ENCODE assay signal across 14 cellular contexts in the genomic region with DNA sequence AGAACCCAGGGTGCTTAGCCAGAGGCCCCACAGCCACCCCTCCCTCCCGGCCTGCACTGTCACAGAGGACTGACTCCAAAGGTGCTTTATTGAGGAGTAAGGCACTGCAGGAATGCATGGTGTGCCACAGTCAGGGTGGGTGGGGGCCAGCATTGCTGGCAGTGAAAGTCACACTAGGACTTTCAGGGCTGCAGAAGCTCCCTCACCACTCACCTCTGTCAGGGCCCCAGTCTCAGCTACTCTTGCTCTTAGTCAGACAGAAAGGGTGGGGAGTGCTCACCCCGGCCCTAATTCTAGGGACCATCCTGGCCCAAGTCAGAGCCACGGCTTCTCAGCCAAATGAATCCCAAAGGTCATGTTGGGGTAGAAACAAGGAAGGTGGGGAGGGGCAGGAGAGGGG. TPM values are rescaled to one million over a fixed set of nuclear protein-coding genes. Genes with fewer than 3 reads are reported as not detected.
DNase-seq lines count a peak whose midpoint lies in the region; ATAC-seq and TF ChIP-seq lines count a peak whose summit lies in the region.
"Had no signal": no experiment of that assay in that cellular context is flagged by ENCODE, and none has a peak within 500 bp of the region (broad histone marks: within the 10 kb centered on the region; RNA-seq: fewer than 3 reads in every experiment).

No MANE protein-coding gene starts in this region.

- in situ Hi-C loops in IMR-90 (cut with MboI; ENCODE audit: low sequenced_read_pairs): no loop called here

- H2AFZ ChIP-seq in IMR-90 (replicated peaks; ENCODE audit: low read length, poor library complexity): no peak overlapping the region
- H2AFZ ChIP-seq: GM23338 had no signal

- POLR2A ChIA-PET in activated CD8-positive, alpha-beta T cell treated with anti-CD3 and anti-CD28 coated beads for 36 hours (lab: Charles Lee): interaction anchor here (1.6 kb wide), 1 partner anchor 15 kb away, joined by 4 read pairs; no protein-coding TSS in a partner anchor
- POLR2A ChIA-PET in activated CD8-positive, alpha-beta T cell treated with anti-CD3 and anti-CD28 coated beads, Interleukin-2, amount 10 ng/mL, durations not matched to agents 7 days and 5 days (lab: Charles Lee): no interaction called here
- POLR2A ChIA-PET in IMR-90 (lab: Charles Lee; ENCODE audit: unreplicated experiment): no interaction called here

- dilution Hi-C loops in IMR-90 (cut with HindIII; ENCODE audit: low sequenced_read_pairs, unreplicated experiment): no loop called here

- H2BK15ac ChIP-seq in IMR-90 (ENCODE audit: low read depth, low read length): no peak overlapping the region

- no peak overlapping the region for H2BK20ac ChIP-seq in IMR-90 (ENCODE audit: low read depth, low read length)

- H3K9me1 ChIP-seq in IMR-90 (ENCODE audit: insufficient read depth, low read length): no peaks in the 10 kb centered on the region

- no peak overlapping the region for H2AK5ac ChIP-seq in IMR-90 (ENCODE audit: low read depth, low read length)

- no peak overlapping the region for H3K27ac ChIP-seq in IMR-90 (ENCODE audit: insufficient read depth, low read length)
- H3K27ac ChIP-seq in left ventricle myocardium inferior (replicated peaks): no peak overlapping the region
- H3K27ac ChIP-seq: BLaER1 treated with 17β-estradiol and CSF1 and Interleukin-3, amounts not matched to agents 10 nM and 100 nM had no signal

- no peak overlapping the region for H3K18ac ChIP-seq in IMR-90 (ENCODE audit: low read depth, low read length)

- no peak for TF ChIP-seq CTCF in activated CD8-positive, alpha-beta T cell treated with anti-CD3 and anti-CD28 coated beads for 36 hours (IDR thresholded peaks at IDR 0.05)
- TF ChIP-seq CTCF in IMR-90 (conservative IDR thresholded peaks at IDR 0.05; ENCODE audit: low read depth, low read length) (no peak), left ventricle myocardium inferior (IDR thresholded peaks at IDR 0.05; ENCODE audit: borderline replicate concordance) (no peak)

- no peak overlapping the region for H2BK5ac ChIP-seq in IMR-90 (ENCODE audit: low read depth, low read length, poor library complexity, severe bottlenecking)

- no peak overlapping the region for H3K4ac ChIP-seq in IMR-90 (ENCODE audit: low read depth, low read length)

- no peak overlapping the region for H4K8ac ChIP-seq in IMR-90 (ENCODE audit: low read depth in 2 of 2, low read length in 2 of 2)

- no peak overlapping the region for H3K4me3 Mint-ChIP-seq in activated CD8-positive, alpha-beta T cell treated with anti-CD3 and anti-CD28 coated beads for 36 hours
- H3K4me3 Mint-ChIP-seq in activated CD8-positive, alpha-beta T cell treated with anti-CD3 and anti-CD28 coated beads, Interleukin-2, amount 10 ng/mL, durations not matched to agents 7 days and 5 days: no peak overlapping the region
- peak overlapping the region; percentile 62 for H3K4me3 Mint-ChIP-seq in central memory CD8-positive, alpha-beta T cell

- CTCF ChIA-PET in activated CD8-positive, alpha-beta T cell treated with anti-CD3 and anti-CD28 coated beads for 36 hours (lab: Charles Lee): interaction anchor here (1.3 to 4.1 kb wide), 6 partner anchors 16 to 93 kb away, joined by 4 to 22 read pairs (median 6); partner anchors contain the start of gene MOB3C
- CTCF ChIA-PET in activated CD8-positive, alpha-beta T cell treated with anti-CD3 and anti-CD28 coated beads, Interleukin-2, amount 10 ng/mL, durations not matched to agents 7 days and 5 days (lab: Charles Lee): interaction anchor here (1.2 to 4.6 kb wide), 4 partner anchors 11 to 193 kb away, joined by 7 to 36 read pairs (median 20); partner anchors contain the start of gene MKNK1
- CTCF ChIA-PET in IMR-90 (lab: Yijun Ruan, JAX): no interaction called here

- TF ChIP-seq POLR2A in IMR-90 (IDR thresholded peaks at IDR 0.05; ENCODE audit: low read depth, low read length): no peak

- DNase-seq in activated CD8-positive, alpha-beta T cell treated with anti-CD3 and anti-CD28 coated beads for 36 hours: peak; percentile 58
- DNase-seq in activated CD8-positive, alpha-beta T cell treated with anti-CD3 and anti-CD28 coated beads, Interleukin-2, amount 10 ng/mL, durations not matched to agents 7 days and 5 days: no peak
- DNase-seq in IMR-90: no peak
- no peak for DNase-seq in central memory CD8-positive, alpha-beta T cell (ENCODE audit: low spot score in 2 of 2)
- peak; percentile 33 for DNase-seq in stimulated activated CD8-positive, alpha-beta memory T cell treated with anti-CD3 and anti-CD28 coated beads, Interleukin-4, amount 100 ng/mL, for 48 hours
- no peak for DNase-seq in left ventricle myocardium inferior
- DNase-seq in NCI-H524 (lab: John Stamatoyannopoulos, UW): no peak
- DNase-seq: DMS 273 treated with DMSO at 0.1 percent for 48 hours, GDM1, NCI-H2029 treated with DMSO at 0.1 percent for 48 hours had no signal

- no peak for TF ChIP-seq RAD21 in IMR-90 (IDR thresholded peaks at IDR 0.05; ENCODE audit: low read length)

- no peaks in the 10 kb centered on the region for H3K9me3 ChIP-seq in IMR-90 (ENCODE audit: control insufficient read depth, insufficient read depth, low read length)
- no peaks in the 10 kb centered on the region for H3K9me3 ChIP-seq in left ventricle myocardium inferior (replicated peaks)
- H3K9me3 ChIP-seq: A549 had no signal

- no peak overlapping the region for H4K91ac ChIP-seq in IMR-90 (ENCODE audit: insufficient read depth, low read depth, low read length)

- H3K36me3 ChIP-seq in IMR-90 (ENCODE audit: control insufficient read depth, insufficient read depth, low read length) (no peaks in the 10 kb centered on the region), left ventricle myocardium inferior (no peaks in the 10 kb centered on the region)
- H3K36me3 ChIP-seq: BLaER1 treated with 17β-estradiol and CSF1 and Interleukin-3, amounts not matched to agents 10 nM and 100 nM had no signal

- no TSS peak for BruUV-seq in IMR-90 (replicated peaks; lab: Mats Ljungman, UMichigan)

- no peak overlapping the region for H3K14ac ChIP-seq in IMR-90 (replicated peaks; ENCODE audit: low read depth, low read length)

- no peak overlapping the region for H3K23ac ChIP-seq in IMR-90 (ENCODE audit: low read depth, low read length)

- H4K20me1 ChIP-seq in IMR-90 (ENCODE audit: insufficient read depth, low read length): no peaks in the 10 kb centered on the region

- H3K4me1 ChIP-seq in IMR-90 (ENCODE audit: control insufficient read depth, insufficient read depth, low read length) (no peaks in the 10 kb centered on the region), left ventricle myocardium inferior (peaks cover 6% of the 10 kb centered on the region)

- WGBS in IMR-90 (ENCODE audit: extremely low coverage in 2 of 2, insufficient read length in 1 of 2), 2 experiments: no CpG with 5 or more reads among the region's 3 CpGs

- peaks cover 31% of the 10 kb centered on the region for H3K4me1 Mint-ChIP-seq in activated CD8-positive, alpha-beta T cell treated with anti-CD3 and anti-CD28 coated beads for 36 hours (ENCODE audit: low read depth)
- H3K4me1 Mint-ChIP-seq in activated CD8-positive, alpha-beta T cell treated with anti-CD3 and anti-CD28 coated beads, Interleukin-2, amount 10 ng/mL, durations not matched to agents 7 days and 5 days (ENCODE audit: low read depth): peaks cover 18% of the 10 kb centered on the region
- peaks cover 11% of the 10 kb centered on the region for H3K4me1 Mint-ChIP-seq in central memory CD8-positive, alpha-beta T cell

- H3K27me3 Mint-ChIP-seq in activated CD8-positive, alpha-beta T cell treated with anti-CD3 and anti-CD28 coated beads for 36 hours: peaks cover 29% of the 10 kb centered on the region
- peaks cover 35% of the 10 kb centered on the region for H3K27me3 Mint-ChIP-seq in activated CD8-positive, alpha-beta T cell treated with anti-CD3 and anti-CD28 coated beads, Interleukin-2, amount 10 ng/mL, durations not matched to agents 7 days and 5 days (ENCODE audit: low read depth)
- H3K27me3 Mint-ChIP-seq in central memory CD8-positive, alpha-beta T cell: peaks cover 22% of the 10 kb centered on the region

- H3K9me3 Mint-ChIP-seq in activated CD8-positive, alpha-beta T cell treated with anti-CD3 and anti-CD28 coated beads for 36 hours: no peaks in the 10 kb centered on the region
- H3K9me3 Mint-ChIP-seq in activated CD8-positive, alpha-beta T cell treated with anti-CD3 and anti-CD28 coated beads, Interleukin-2, amount 10 ng/mL, durations not matched to agents 7 days and 5 days (ENCODE audit: insufficient read depth): no peaks in the 10 kb centered on the region
- no peaks in the 10 kb centered on the region for H3K9me3 Mint-ChIP-seq in central memory CD8-positive, alpha-beta T cell
- H3K9me3 Mint-ChIP-seq: GM23338 had no signal

- peaks cover 61% of the 10 kb centered on the region for H3K27me3 ChIP-seq in IMR-90 (ENCODE audit: control insufficient read depth, insufficient read depth, low read length)
- peaks cover 86% of the 10 kb centered on the region for H3K27me3 ChIP-seq in left ventricle myocardium inferior (ENCODE audit: low read depth)

- no peaks in the 10 kb centered on the region for H3K79me1 ChIP-seq in IMR-90 (ENCODE audit: low read depth in 1 of 2, low read length in 2 of 2)

- ATAC-seq in activated CD8-positive, alpha-beta T cell treated with anti-CD3 and anti-CD28 coated beads for 36 hours: peak; percentile 50
- ATAC-seq in activated CD8-positive, alpha-beta T cell treated with anti-CD3 and anti-CD28 coated beads, Interleukin-2, amount 10 ng/mL, durations not matched to agents 7 days and 5 days: no peak
- ATAC-seq in IMR-90 (ENCODE audit: low read depth): no peak
- ATAC-seq in central memory CD8-positive, alpha-beta T cell (replicated peaks; ENCODE audit: extremely low read depth, poor library complexity, severe bottlenecking): no peak

- H3K4me3 ChIP-seq in IMR-90 (ENCODE audit: insufficient read depth, low read depth, low read length) (no peak overlapping the region), left ventricle myocardium inferior (no peak overlapping the region)

- no peak overlapping the region for H3K9ac ChIP-seq in IMR-90 (ENCODE audit: low read depth, low read length)

- H2BK120ac ChIP-seq in IMR-90 (ENCODE audit: low read depth, low read length): no peak overlapping the region

- no peak overlapping the region for H3K4me2 ChIP-seq in IMR-90 (ENCODE audit: low read depth, low read length)

- no peak overlapping the region for H3K56ac ChIP-seq in IMR-90 (ENCODE audit: extremely low read depth, insufficient read depth, low read length)

- intact Hi-C loops in activated CD8-positive, alpha-beta T cell treated with anti-CD3 and anti-CD28 coated beads for 36 hours (cut with micrococcal nuclease): loop anchor here (5.0 kb wide), 1 partner anchor 195 kb away; no protein-coding TSS in a partner anchor
- intact Hi-C loops in IMR-90 (cut with micrococcal nuclease): loop anchor here (10.0 kb wide), 1 partner anchor 643 kb away; no protein-coding TSS in a partner anchor
- intact Hi-C loops in left ventricle myocardium inferior (cut with micrococcal nuclease): loop anchor here (10.0 kb wide), 1 partner anchor 193 kb away; no protein-coding TSS in a partner anchor

- H3K27ac Mint-ChIP-seq in activated CD8-positive, alpha-beta T cell treated with anti-CD3 and anti-CD28 coated beads for 36 hours: no peak overlapping the region
- H3K27ac Mint-ChIP-seq in activated CD8-positive, alpha-beta T cell treated with anti-CD3 and anti-CD28 coated beads, Interleukin-2, amount 10 ng/mL, durations not matched to agents 7 days and 5 days: no peak overlapping the region
- H3K27ac Mint-ChIP-seq in central memory CD8-positive, alpha-beta T cell (ENCODE audit: low read depth): peak overlapping the region; percentile 65
- H3K27ac Mint-ChIP-seq: GM23338 had no signal

- no peaks in the 10 kb centered on the region for H3K36me3 Mint-ChIP-seq in activated CD8-positive, alpha-beta T cell treated with anti-CD3 and anti-CD28 coated beads for 36 hours (ENCODE audit: low read depth)
- H3K36me3 Mint-ChIP-seq in activated CD8-positive, alpha-beta T cell treated with anti-CD3 and anti-CD28 coated beads, Interleukin-2, amount 10 ng/mL, durations not matched to agents 7 days and 5 days (ENCODE audit: low read depth): no peaks in the 10 kb centered on the region
- H3K36me3 Mint-ChIP-seq in central memory CD8-positive, alpha-beta T cell (ENCODE audit: insufficient read depth): peaks cover 4% of the 10 kb centered on the region

- no peak overlapping the region for H4K5ac ChIP-seq in IMR-90 (ENCODE audit: low read depth, low read length)

- H2AK9ac ChIP-seq in IMR-90 (replicated peaks; ENCODE audit: low read depth, low read length, poor library complexity): peak overlapping the region; percentile 67

RNA-seq across cellular contexts. Expression of gene KNCN, which starts 19.4 kb away (rescaled TPM):
- not detected for total RNA-seq in activated CD8-positive, alpha-beta T cell treated with anti-CD3 and anti-CD28 coated beads for 36 hours
- not detected for total RNA-seq in activated CD8-positive, alpha-beta T cell treated with anti-CD3 and anti-CD28 coated beads, Interleukin-2, amount 10 ng/mL, durations not matched to agents 7 days and 5 days
- total RNA-seq in IMR-90 (2012; rRNA removed) (not detected in 2 replicates), left ventricle myocardium inferior (not detected)
- polyA plus RNA-seq in IMR-90 (2012; rRNA removed): not detected in 2 replicates
- polyA plus RNA-seq in IMR-90 (2012; cell fraction: cytosol; rRNA removed): not detected in 2 replicates
- not detected in 2 replicates for polyA plus RNA-seq in IMR-90 (2012; cell fraction: nucleus; rRNA removed; ENCODE audit: low replicate concordance)
- total RNA-seq: GM23338, M059J had no signal
- polyA plus RNA-seq: A549, GM23338 had no signal

RNA-seq across cellular contexts. Expression of gene DMBX1, which starts 42.5 kb away (rescaled TPM):
- total RNA-seq in activated CD8-positive, alpha-beta T cell treated with anti-CD3 and anti-CD28 coated beads for 36 hours: under 1 TPM in 1 of 2 experiments, not detected in 1; 0.09 TPM
- total RNA-seq in activated CD8-positive, alpha-beta T cell treated with anti-CD3 and anti-CD28 coated beads, Interleukin-2, amount 10 ng/mL, durations not matched to agents 7 days and 5 days: under 1 TPM in 1 of 2 experiments, not detected in 1; 0.08 TPM
- total RNA-seq in IMR-90 (2012; rRNA removed) (not detected in 2 replicates), left ventricle myocardium inferior (not detected)
- polyA plus RNA-seq in IMR-90 (2012; rRNA removed): not detected in 2 replicates
- not detected in 2 replicates for polyA plus RNA-seq in IMR-90 (2012; cell fraction: cytosol; rRNA removed)
- not detected in 2 replicates for polyA plus RNA-seq in IMR-90 (2012; cell fraction: nucleus; rRNA removed; ENCODE audit: low replicate concordance)
- total RNA-seq: GM23338, M059J had no signal

Comparison
In these comparisons a context has a peak if more than half of its experiments do, and no peak if none do; other contexts are left out.
1. DNase-seq: peak in activated CD8-positive, alpha-beta T cell treated with anti-CD3 and anti-CD28 coated beads for 36 hours (single experiment) and stimulated activated CD8-positive, alpha-beta memory T cell treated with anti-CD3 and anti-CD28 coated beads, Interleukin-4, amount 100 ng/mL, for 48 hours (single experiment); none in activated CD8-positive, alpha-beta T cell treated with anti-CD3 and anti-CD28 coated beads, Interleukin-2, amount 10 ng/mL, durations not matched to agents 7 days and 5 days (single experiment), IMR-90 (single experiment), central memory CD8-positive, alpha-beta T cell (0 of 2), left ventricle myocardium inferior (single experiment) and NCI-H524 (0 of 2).